12 cellular contexts compared by ENCODE assay signal in the genomic region with DNA sequence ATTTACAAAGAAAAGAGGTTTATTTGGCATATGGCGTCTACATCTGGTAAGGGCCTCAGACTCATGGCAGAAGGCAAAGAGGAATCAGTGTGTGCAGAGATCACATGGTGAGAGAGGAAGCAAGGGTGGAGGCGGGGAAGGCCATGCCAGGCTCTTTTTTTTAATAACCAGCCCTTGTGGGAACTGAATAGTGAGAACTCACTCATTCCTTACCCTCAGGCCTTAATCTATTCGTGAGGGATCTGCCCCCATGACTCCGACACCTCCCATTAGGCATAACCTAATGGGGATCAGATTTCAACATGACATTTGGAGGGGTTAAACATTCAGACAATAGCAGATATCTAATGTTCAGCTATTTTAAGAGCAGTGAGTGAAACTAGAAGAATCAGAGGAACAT. TPM values are rescaled to one million over a fixed set of nuclear protein-coding genes. Genes with fewer than 3 reads are reported as not detected.
DNase-seq lines count a peak whose midpoint lies in the region; ATAC-seq and TF ChIP-seq lines count a peak whose summit lies in the region.
"Had no signal": no experiment of that assay in that cellular context is flagged by ENCODE, and none has a peak within 500 bp of the region (broad histone marks: within the 10 kb centered on the region; RNA-seq: fewer than 3 reads in every experiment).

No MANE protein-coding gene starts in this region.

- no peak for TF ChIP-seq POLR2A in NB4 (IDR thresholded peaks at IDR 0.05; ENCODE audit: extremely low read depth, insufficient read length)

- H3K9ac ChIP-seq in muscle layer of colon (ENCODE audit: low read length) = no peak overlapping the region
- H3K9ac ChIP-seq: BLaER1 treated with 17β-estradiol and CSF1 and Interleukin-3, amounts not matched to agents 10 nM and 100 nM had no signal

- no peak for ATAC-seq in CD8-positive, alpha-beta T cell
- ATAC-seq in HG03521 (IDR thresholded peaks at IDR 0.05; ENCODE audit: unreplicated experiment) (no peak), HG03354 (IDR thresholded peaks at IDR 0.05; ENCODE audit: poor library complexity, severe bottlenecking, unreplicated experiment) (no peak)

- peaks cover 90% of the 10 kb centered on the region for H3K36me3 Mint-ChIP-seq in CD8-positive, alpha-beta T cell

- POLR2A ChIA-PET in CD8-positive, alpha-beta T cell (lab: Charles Lee) = interaction anchor here (10.1 kb wide), 1 partner anchor 55 kb away, joined by 56 read pairs; a partner anchor contains a TSS

- H3K4me3 Mint-ChIP-seq in CD8-positive, alpha-beta T cell = no peak overlapping the region

- CTCF ChIA-PET in CD8-positive, alpha-beta T cell (lab: Charles Lee) = interaction anchor here (1.0 kb wide), 1 partner anchor 28 kb away, joined by 3 read pairs; no protein-coding TSS in a partner anchor

- H3K27ac Mint-ChIP-seq in CD8-positive, alpha-beta T cell = peak overlapping the region; percentile 79
- H3K27ac Mint-ChIP-seq: activated T-helper 2 cell treated with anti-CD3 and anti-CD28 coated beads, Interferon-gamma antibody, Interleukin-2, Interleukin-4, amounts not matched to agents 10 μg/mL and 5 μg/mL and 100 μg/mL, durations not matched to agents 14 hours and 24 hours and 36 hours had no signal

- intact Hi-C loops in CD8-positive, alpha-beta T cell (cut with DNase I, micrococcal nuclease) = loop anchor here in 1 of 2 experiments (1.0 kb wide), 1 partner anchor 8 kb away; no protein-coding TSS in a partner anchor

- no peaks in the 10 kb centered on the region for H3K27me3 Mint-ChIP-seq in CD8-positive, alpha-beta T cell (ENCODE audit: low read depth)

- no peak for DNase-seq in CD8-positive, alpha-beta T cell
- DNase-seq in NB4 (ENCODE audit: low read depth) (peak; percentile 3), ecto neural progenitor cell (ENCODE audit: low spot score) (peak; percentile 51), HPDE6-E6E7 (ENCODE audit: extremely low spot score) (no peak), NCI-H1092 treated with DMSO at 0.1 percent for 48 hours (lab: John Stamatoyannopoulos, UW) (no peak)
- DNase-seq: kidney glomerular epithelial cell, NCI-H510A had no signal

- no peaks in the 10 kb centered on the region for H3K9me3 ChIP-seq in CD8-positive, alpha-beta T cell (ENCODE audit: low read length)
- no peaks in the 10 kb centered on the region for H3K9me3 ChIP-seq in muscle layer of colon (ENCODE audit: low read length)

- H3K4me3 ChIP-seq in CD8-positive, alpha-beta T cell (ENCODE audit: low read depth, low read length) = no peak overlapping the region
- no peak overlapping the region for H3K4me3 ChIP-seq in NB4 (ENCODE audit: low read depth, low read length)
- peak overlapping the region in 1 of 2 donors; percentile 27 for H3K4me3 ChIP-seq in muscle layer of colon (ENCODE audit: low read depth in 1 of 2, low read length in 2 of 2)
- H3K4me3 ChIP-seq: BLaER1 treated with 17β-estradiol and CSF1 and Interleukin-3, amounts not matched to agents 10 nM and 100 nM had no signal

- H3K27ac ChIP-seq in CD8-positive, alpha-beta T cell (ENCODE audit: low read depth, low read length) = no peak overlapping the region
- H3K27ac ChIP-seq in muscle layer of colon (ENCODE audit: low read depth, low read length) = peak overlapping the region; percentile 42

- peaks cover 67% of the 10 kb centered on the region for H3K36me3 ChIP-seq in CD8-positive, alpha-beta T cell (ENCODE audit: insufficient read depth, low read length)
- peaks cover 9% of the 10 kb centered on the region for H3K36me3 ChIP-seq in muscle layer of colon (ENCODE audit: insufficient read depth, low read length)

- no peak for TF ChIP-seq CTCF in CD8-positive, alpha-beta T cell (IDR thresholded peaks at IDR 0.05)
- TF ChIP-seq CTCF in NB4 (IDR thresholded peaks at IDR 0.05; ENCODE audit: low read depth, low read length) = no peak

- peaks cover 68% of the 10 kb centered on the region for H3K4me1 Mint-ChIP-seq in CD8-positive, alpha-beta T cell (ENCODE audit: low read depth)

- H3K9me3 Mint-ChIP-seq in CD8-positive, alpha-beta T cell = peaks cover 16% of the 10 kb centered on the region

- no peaks in the 10 kb centered on the region for H3K27me3 ChIP-seq in CD8-positive, alpha-beta T cell (ENCODE audit: insufficient read depth, low read length)
- H3K27me3 ChIP-seq in muscle layer of colon (ENCODE audit: control insufficient read depth in 1 of 2, insufficient read depth in 2 of 2, low read length in 2 of 2) = no peaks in the 10 kb centered on the region
- H3K27me3 ChIP-seq: BLaER1 treated with 17β-estradiol and CSF1 and Interleukin-3, amounts not matched to agents 10 nM and 100 nM had no signal

- H3K4me1 ChIP-seq in CD8-positive, alpha-beta T cell (ENCODE audit: insufficient read depth, low read length) = peaks cover 49% of the 10 kb centered on the region
- peaks cover 8% of the 10 kb centered on the region for H3K4me1 ChIP-seq in muscle layer of colon (ENCODE audit: insufficient read depth, low read length)

RNA-seq across cellular contexts. Expression of a gene that starts 55.7 kb away (rescaled TPM):
- total RNA-seq in CD8-positive, alpha-beta T cell = 100 to 1,000 TPM; 272 to 273 TPM

RNA-seq across cellular contexts. Expression of a gene that starts 56.1 kb away (rescaled TPM):
- total RNA-seq in CD8-positive, alpha-beta T cell = 10 to 100 TPM; 24.6 to 26.4 TPM

Comparison
In these comparisons a context has a peak if more than half of its experiments do, and no peak if none do; other contexts are left out.
1. DNase-seq: peak in NB4 (single experiment) and ecto neural progenitor cell (single experiment); none in CD8-positive, alpha-beta T cell (0 of 7), HPDE6-E6E7 (single experiment) and NCI-H1092 treated with DMSO at 0.1 percent for 48 hours (single experiment).